ENCODE assay signal across 1 cellular context in genomic region chr1:37514350-37515184, GRCh38.
TF ChIP-seq lines count a peak whose summit lies in the region.

Gene MEAF6 (minus strand): TSS chr1:37514766. CDS start chr1:37514746, 20 bp downstream.

TF ChIP-seq in K562, 482 proteins besides CTCF, POLR2A, EP300 and RAD21 (continued from another document and continues in another):
- no peak for TF ChIP-seq PBX2 (CRISPR knock-in tag; IDR thresholded peaks at IDR 0.05; ENCODE audit: low read depth)
- no peak for TF ChIP-seq PBX2 (tag; conservative IDR thresholded peaks at IDR 0.05; ENCODE audit: low read depth)
- no peak for TF ChIP-seq CREB5 (CRISPR knock-in tag; IDR thresholded peaks at IDR 0.05)
- no peak for TF ChIP-seq ZFP91 (CRISPR knock-in tag; IDR thresholded peaks at IDR 0.05)
- no peak for TF ChIP-seq CGGBP1 (CRISPR knock-in tag; IDR thresholded peaks at IDR 0.05)
- TF ChIP-seq TAF7 (tag; IDR thresholded peaks at IDR 0.05): no peak; the same call in 1 of the 2 replicates
- no peak for TF ChIP-seq HLTF (IDR thresholded peaks at IDR 0.05)
- peak; percentile 99 for TF ChIP-seq RB1 (IDR thresholded peaks at IDR 0.05; ENCODE audit: low read depth)
- no peak for TF ChIP-seq MAFF (IDR thresholded peaks at IDR 0.05; ENCODE audit: low read length)
- TF ChIP-seq THAP7 (CRISPR knock-in tag; IDR thresholded peaks at IDR 0.05): no peak
- TF ChIP-seq SP2 (IDR thresholded peaks at IDR 0.05; ENCODE audit: extremely low read depth, low read depth, low read length, poor library complexity, severe bottlenecking): no peak
- TF ChIP-seq ZNF655 (CRISPR knock-in tag; IDR thresholded peaks at IDR 0.05): no peak
- no peak for TF ChIP-seq LCOR (CRISPR knock-in tag; IDR thresholded peaks at IDR 0.05)
- no peak for TF ChIP-seq CUX1 (CRISPR knock-in tag; IDR thresholded peaks at IDR 0.05)
- 0 out of 2 replicates have a peak, but pooled peaks have one; percentile 39 for TF ChIP-seq CHCHD3 (CRISPR knock-in tag; IDR thresholded peaks at IDR 0.05)
- peak; percentile 95 for TF ChIP-seq TAF1 (IDR thresholded peaks at IDR 0.05; ENCODE audit: control insufficient read depth, extremely low read depth, insufficient read depth, low read length, severe bottlenecking)
- no peak for TF ChIP-seq RBM34 (IDR thresholded peaks at IDR 0.05; ENCODE audit: borderline replicate concordance, insufficient read depth, low read length)
- TF ChIP-seq ETV1 (tag; conservative IDR thresholded peaks at IDR 0.05; ENCODE audit: low read depth): peak; percentile 80
- TF ChIP-seq ZNF263 (CRISPR knock-in tag; IDR thresholded peaks at IDR 0.05; ENCODE audit: borderline replicate concordance): peak; percentile 36; the same call in 1 of the 2 replicates
- TF ChIP-seq HNRNPH1 (optimal IDR thresholded peaks at IDR 0.05; ENCODE audit: low read depth, low read length): no peak
- no peak for TF ChIP-seq CREBBP (IDR thresholded peaks at IDR 0.05; ENCODE audit: low read depth, low read length)
- TF ChIP-seq RBM22 (IDR thresholded peaks at IDR 0.05; ENCODE audit: low read depth, low read length, poor library complexity, severe bottlenecking): no peak
- no peak for TF ChIP-seq POLR3G (IDR thresholded peaks at IDR 0.05; ENCODE audit: extremely low read depth, insufficient read length, insufficient replicate concordance)
- peak; percentile 100 for TF ChIP-seq CTCFL (IDR thresholded peaks at IDR 0.05; ENCODE audit: borderline replicate concordance, insufficient read depth, low read depth, low read length, poor library complexity, severe bottlenecking)
- TF ChIP-seq ZNF561 (CRISPR knock-in tag; conservative IDR thresholded peaks at IDR 0.05): no peak
- no peak for TF ChIP-seq ZNF785 (CRISPR knock-in tag; IDR thresholded peaks at IDR 0.05)
- TF ChIP-seq ARID1B (IDR thresholded peaks at IDR 0.05): no peak
- TF ChIP-seq ZNF830 (CRISPR knock-in tag; IDR thresholded peaks at IDR 0.05): no peak
- TF ChIP-seq DMBX1 (CRISPR knock-in tag; IDR thresholded peaks at IDR 0.05; ENCODE audit: borderline replicate concordance): no peak; the same call in 1 of the 2 replicates
- peak; percentile 92 to 99 for TF ChIP-seq E2F6 (IDR thresholded peaks at IDR 0.05; ENCODE audit: borderline replicate concordance in 1 of 2, extremely low read depth in 1 of 2, insufficient read depth in 1 of 2, insufficient read length in 1 of 2, low read depth in 1 of 2, low read length in 1 of 2, poor library complexity in 1 of 2, severe bottlenecking in 1 of 2)
- no peak for TF ChIP-seq ZNF75A (CRISPR knock-in tag; IDR thresholded peaks at IDR 0.05)
- TF ChIP-seq BMI1 (IDR thresholded peaks at IDR 0.05; ENCODE audit: low read length): no peak
- TF ChIP-seq PTRF (tag; IDR thresholded peaks at IDR 0.05): no peak
- TF ChIP-seq NR4A1 (CRISPR knock-in tag; IDR thresholded peaks at IDR 0.05): 0 out of 2 replicates have a peak, but pooled peaks have one; percentile 68
- peak; percentile 87 for TF ChIP-seq NR4A1 (tag; IDR thresholded peaks at IDR 0.05)
- 0 out of 4 replicates have a peak, but pooled peaks of 1 of the 2 experiments have one; percentile 25 for TF ChIP-seq TBL1XR1 (IDR thresholded peaks at IDR 0.05; ENCODE audit: low read length in 2 of 2)
- TF ChIP-seq ZNF551 (CRISPR knock-in tag; IDR thresholded peaks at IDR 0.05): no peak
- no peak for TF ChIP-seq CEBPG (CRISPR knock-in tag; IDR thresholded peaks at IDR 0.05)
- TF ChIP-seq CEBPG (tag; conservative IDR thresholded peaks at IDR 0.05 in 1 of 2, IDR thresholded peaks at IDR 0.05 in 1 of 2): no peak
- no peak for TF ChIP-seq RFX5 (IDR thresholded peaks at IDR 0.05; ENCODE audit: low read depth, low read length)
- TF ChIP-seq KHSRP (IDR thresholded peaks at IDR 0.05): no peak
- peak; percentile 62 for TF ChIP-seq ZNF24 (IDR thresholded peaks at IDR 0.05)
- no peak for TF ChIP-seq ZBTB1 (CRISPR knock-in tag; IDR thresholded peaks at IDR 0.05; ENCODE audit: borderline replicate concordance, low read depth)
- TF ChIP-seq ZNF277 (CRISPR knock-in tag; IDR thresholded peaks at IDR 0.05; ENCODE audit: borderline replicate concordance): no peak
- TF ChIP-seq ZNF232 (CRISPR knock-in tag; IDR thresholded peaks at IDR 0.05): no peak
- TF ChIP-seq ZNF280B (CRISPR knock-in tag; IDR thresholded peaks at IDR 0.05): no peak
